18 cellular contexts compared by ENCODE assay signal in the genomic region with DNA sequence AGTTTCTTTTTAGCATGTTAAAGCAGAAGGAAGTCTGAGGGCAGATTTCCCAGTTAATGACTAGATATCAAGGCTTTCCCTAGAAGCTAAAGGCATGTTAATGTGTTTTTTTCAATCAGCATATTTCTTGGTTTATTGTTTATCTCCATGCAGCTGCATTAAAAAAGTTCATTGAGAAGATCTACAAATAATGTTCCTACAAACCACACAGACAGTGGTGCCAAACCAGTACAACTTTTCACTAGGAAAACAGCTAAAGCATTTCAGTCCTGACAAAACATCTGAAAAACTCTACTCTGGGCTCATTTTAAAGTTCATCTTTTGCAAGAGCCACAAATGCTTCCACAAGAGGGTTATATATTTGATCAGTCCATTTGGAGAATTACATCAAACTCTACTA.
"Had no signal": no experiment of that assay in that cellular context is flagged by ENCODE, and none has a peak within 500 bp of the region (broad histone marks: within the 10 kb centered on the region; RNA-seq: fewer than 3 reads in every experiment).

No MANE protein-coding gene starts in this region.

- H3K4me1 ChIP-seq: gastrocnemius medialis, psoas muscle, upper lobe of left lung had no signal

- DNase-seq: activated CD4-positive, alpha-beta T cell treated with anti-CD3 and anti-CD28 coated beads for 4 hours; activated CD8-positive, alpha-beta T cell treated with anti-CD3 and anti-CD28 coated beads for 36 hours; activated effector memory CD4-positive, alpha-beta T cell treated with Interleukin-2 at 50 U/mL for 16 hours; activated naive CD4-positive, alpha-beta T cell treated with anti-CD3 and anti-CD28 coated beads, Interleukin-2, amount 50 U/mL, for 16 hours; activated T-cell treated with anti-CD3 and anti-CD28 coated beads, Interleukin-2, amount 50 U/mL, for 4 hours; cerebellar nuclear complex; effector memory CD8-positive, alpha-beta T cell; gastrocnemius medialis; kidney; left ventricle myocardium superior; occipital lobe; psoas muscle; stimulated activated CD4-positive, alpha-beta T cell treated with anti-CD3 and anti-CD28 coated beads, Interleukin-1b, Interleukin-23, amount 100 ng/mL, for 48 hours; stimulated activated naive CD8-positive, alpha-beta T cell treated with anti-CD3 and anti-CD28 coated beads, Interleukin-15, amount 100 ng/mL, for 72 hours; upper lobe of left lung had no signal

- H3K27ac ChIP-seq: epithelial cell of prostate, gastrocnemius medialis, psoas muscle, upper lobe of left lung had no signal

- ATAC-seq: activated CD8-positive, alpha-beta T cell treated with anti-CD3 and anti-CD28 coated beads for 36 hours; activated T-cell treated with anti-CD3 and anti-CD28 coated beads, Interleukin-2, amount 50 U/mL, for 4 hours; effector memory CD8-positive, alpha-beta T cell; gastrocnemius medialis; left ventricle myocardium superior; psoas muscle; sciatic nerve; stimulated activated naive CD8-positive, alpha-beta T cell treated with anti-CD3 and anti-CD28 coated beads, Interleukin-15, amount 100 ng/mL, for 72 hours had no signal

- H3K9me3 ChIP-seq: gastrocnemius medialis, psoas muscle, upper lobe of left lung had no signal

- H3K27me3 ChIP-seq: brain microvascular endothelial cell, gastrocnemius medialis, upper lobe of left lung had no signal

- H3K36me3 ChIP-seq: brain microvascular endothelial cell, gastrocnemius medialis, upper lobe of left lung had no signal

- H3K4me3 ChIP-seq: gastrocnemius medialis, psoas muscle, upper lobe of left lung had no signal
